9 cellular contexts compared by ENCODE assay signal in genomic region chr17:35731239-35731931, GRCh38. TPM values are rescaled to one million over a fixed set of nuclear protein-coding genes. Genes with fewer than 3 reads are reported as not detected.
DNase-seq lines count a peak whose midpoint lies in the region; ATAC-seq, FAIRE-seq and TF ChIP-seq lines count a peak whose summit lies in the region.
"Had no signal": no experiment of that assay in that cellular context is flagged by ENCODE, and none has a peak within 500 bp of the region (broad histone marks: within the 10 kb centered on the region; RNA-seq: fewer than 3 reads in every experiment).

Gene RASL10B (plus strand): TSS chr17:35731639. CDS start chr17:35735185, 3,546 bp downstream.

- 3 to 8% (median 6%) methylated on average over 10 to 46 of the region's 46 CpGs for WGBS in heart left ventricle, 4 donors
- 3 to 10% methylated on average over 20 to 45 of the region's 46 CpGs for WGBS in pancreas, 2 donors

- H3K9ac ChIP-seq in adipocyte (ENCODE audit: low read length) = peak within 1 kb of the TSS; percentile 78

- TF ChIP-seq CTCF in heart left ventricle (IDR thresholded peaks at IDR 0.05) (no peak), pancreas (IDR thresholded peaks at IDR 0.05) (no peak)

- FAIRE-seq in pancreas (lab: Jason Lieb, UNC) (no peak), urothelium cell line (lab: Jason Lieb, UNC) (no peak)

- no peak for TF ChIP-seq POLR2A in heart left ventricle (IDR thresholded peaks at IDR 0.05)

- peaks cover 17% of the 10 kb centered on the region for H3K4me1 ChIP-seq in adipocyte (ENCODE audit: control insufficient read depth, insufficient read depth, low read length)
- H3K4me1 ChIP-seq in heart left ventricle = peaks cover 0 to 33% (median 20%) of the 10 kb centered on the region in 12 donors
- H3K4me1 ChIP-seq in pancreas = peaks cover 0 to 11% (median 6%) of the 10 kb centered on the region in 3 donors

- peaks cover 13% of the 10 kb centered on the region for H3K27me3 ChIP-seq in adipocyte (replicated peaks; ENCODE audit: control insufficient read depth, insufficient read depth, low read length)
- H3K27me3 ChIP-seq in heart left ventricle = no peaks in the 10 kb centered on the region
- no peaks in the 10 kb centered on the region for H3K27me3 ChIP-seq in pancreas

- H3K27ac ChIP-seq in heart left ventricle = peak within 1 kb of the TSS in 6 of 12 donors; percentile 39 to 71 (median 63)
- H3K27ac ChIP-seq in pancreas = no peak within 1 kb of the TSS
- H3K27ac ChIP-seq: C4-2B had no signal

- H3K9me3 ChIP-seq in adipocyte (ENCODE audit: control insufficient read depth, low read length) (no peaks in the 10 kb centered on the region), heart left ventricle (no peaks in the 10 kb centered on the region), pancreas (no peaks in the 10 kb centered on the region)

- H3K36me3 ChIP-seq in adipocyte (ENCODE audit: control insufficient read depth, insufficient read depth, low read length, severe bottlenecking) = no peaks in the 10 kb centered on the region
- peaks cover 0 to 17% (median 0%) of the 10 kb centered on the region in 9 donors for H3K36me3 ChIP-seq in heart left ventricle
- H3K36me3 ChIP-seq in pancreas = no peaks in the 10 kb centered on the region

- DNase-seq in NCI-H1105 treated with DMSO at 0.1 percent for 48 hours (lab: John Stamatoyannopoulos, UW) (peak; percentile 18), NCI-H1105 (lab: John Stamatoyannopoulos, UW) (no peak), RPMI7951 (ENCODE audit: low read depth) (peak; percentile 24), adipocyte (ENCODE audit: low read depth) (peak; percentile 82), heart left ventricle (peak; percentile 58 to 75 (median 69)), pancreas (peak; percentile 58 to 88 (median 68)), urothelium cell line (ENCODE audit: low spot score) (peak; percentile 89)

- intact Hi-C loops in heart left ventricle (cut with DNase I) = no loop called here
- intact Hi-C loops in pancreas (cut with DNase I) = no loop called here

- H3K4me3 ChIP-seq in adipocyte (ENCODE audit: low read length) (peak within 1 kb of the TSS; percentile 81), heart left ventricle (peak within 1 kb of the TSS; percentile 44 to 90 (median 70)), pancreas (peak within 1 kb of the TSS; percentile 48 to 76 (median 68))

- ATAC-seq in heart left ventricle (peak; percentile 19 to 89 (median 87)), pancreas (peak; percentile 85 to 95 (median 92)), GM18517 (IDR thresholded peaks at IDR 0.05; ENCODE audit: unreplicated experiment) (no peak)

RNA-seq across cellular contexts. Expression of gene RASL10B, which starts in this region (rescaled TPM):
- 1.1 and 1.6 TPM in 2 replicates for total RNA-seq in RPMI7951 (2014; rRNA removed; shearing (Covaris generic))
- total RNA-seq in heart left ventricle (10 to 100 TPM in 5 of 9 donors, 1 to 10 TPM in 4; 8.2 to 78.7 (median 13.0) TPM), pancreas (1 to 10 TPM; 3.1 to 4.9 (median 4.0) TPM)
- polyA plus RNA-seq in heart left ventricle (10 to 100 TPM in 1 of 2 donors, 1 to 10 TPM in 1; 7.6 to 12.2 TPM), pancreas (1 to 10 TPM; 2.5 to 6.3 TPM)
